Comparison of ENCODE assay signal across 1 cellular context in the genomic region with DNA sequence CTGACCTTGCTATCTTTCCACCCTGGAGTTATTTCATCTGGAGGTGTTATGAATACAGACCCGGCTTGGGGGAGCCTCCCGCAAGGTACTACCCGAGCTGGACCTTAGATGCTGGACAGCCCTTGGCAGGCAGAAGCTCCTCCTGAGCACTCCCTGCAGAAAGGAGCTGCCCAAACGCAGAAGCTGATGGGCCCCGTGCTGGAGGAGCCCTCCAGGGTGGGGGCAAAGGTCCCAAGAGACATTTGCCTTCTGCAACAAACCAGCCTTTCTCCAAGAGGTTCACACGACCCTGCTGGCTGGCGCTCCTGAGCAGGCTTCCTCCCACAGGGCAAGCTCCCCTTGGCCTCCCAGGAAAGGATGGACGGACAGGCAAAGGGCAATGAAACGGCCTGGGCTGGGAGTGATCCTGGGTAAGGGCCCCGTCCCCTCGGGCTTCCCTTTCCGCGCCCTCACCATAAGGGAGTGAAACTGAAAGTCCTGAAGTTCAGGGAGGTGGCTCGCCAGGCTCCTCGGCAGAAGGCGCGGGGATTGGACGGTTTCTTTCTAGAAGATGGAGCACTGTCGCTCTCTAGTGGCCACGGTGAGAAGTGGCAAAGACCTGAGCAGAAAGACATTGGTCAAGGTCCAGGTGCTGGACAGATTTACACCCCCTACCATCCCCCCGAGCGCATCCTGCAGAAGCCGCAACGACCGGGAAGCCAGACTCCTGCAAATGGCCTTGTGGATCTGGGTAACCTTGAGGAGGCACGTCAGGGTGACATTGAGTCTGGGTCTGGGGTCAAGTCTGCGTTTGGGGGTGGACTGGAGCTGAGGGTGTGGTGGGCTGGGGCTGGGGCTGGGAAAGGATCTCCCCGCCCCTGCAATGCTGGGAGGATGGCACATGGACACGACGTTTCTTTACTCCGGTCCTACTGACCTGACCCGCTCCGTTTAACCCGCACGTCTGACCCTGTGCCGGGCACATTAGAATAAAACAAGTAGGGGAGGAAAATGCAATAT.
TF ChIP-seq lines count a peak whose summit lies in the region.

No MANE protein-coding gene starts in this region.

TF ChIP-seq in HepG2, 621 proteins besides CTCF, POLR2A, EP300 and RAD21 (continues in another document):
- TF ChIP-seq ZNF556 (CRISPR knock-in tag; IDR thresholded peaks at IDR 0.05; ENCODE audit: borderline replicate concordance) (peak; percentile 45; the same call in 1 of the 2 replicates), PHF20 (CRISPR knock-in tag; IDR thresholded peaks at IDR 0.05) (no peak), ZNF501 (CRISPR knock-in tag; IDR thresholded peaks at IDR 0.05) (peak; percentile 50; the same call in 1 of the 2 replicates), MAZ (IDR thresholded peaks at IDR 0.05; ENCODE audit: borderline replicate concordance, low read depth, low read length) (no peak), MAZ (CRISPR knock-in tag; IDR thresholded peaks at IDR 0.05; ENCODE audit: low read depth) (peak; percentile 23; the same call in 1 of the 2 replicates), NR2C2 (CRISPR knock-in tag; IDR thresholded peaks at IDR 0.05; ENCODE audit: borderline replicate concordance) (0 out of 2 replicates have a peak, but pooled peaks have one; percentile 8), REXO4 (CRISPR knock-in tag; IDR thresholded peaks at IDR 0.05; ENCODE audit: borderline replicate concordance) (no peak), SALL1 (CRISPR knock-in tag; IDR thresholded peaks at IDR 0.05) (peak; percentile 62), BHLHE40 (IDR thresholded peaks at IDR 0.05; ENCODE audit: low read length) (peak; percentile 28; the same call in 1 of the 2 replicates), ZBTB7B (CRISPR knock-in tag; IDR thresholded peaks at IDR 0.05) (0 out of 2 replicates have a peak, but pooled peaks have one; percentile 16), YEATS4 (CRISPR knock-in tag; IDR thresholded peaks at IDR 0.05; ENCODE audit: borderline replicate concordance) (no peak), IRF2 (CRISPR knock-in tag; IDR thresholded peaks at IDR 0.05) (peak; percentile 78; the same call in 1 of the 2 replicates), ZFP36 (IDR thresholded peaks at IDR 0.05; ENCODE audit: borderline replicate concordance, low read depth, low read length, partially characterized antibody) (no peak), HDAC1 (CRISPR knock-in tag; IDR thresholded peaks at IDR 0.05) (peak; percentile 54; the same call in 1 of the 2 replicates), SMC3 (IDR thresholded peaks at IDR 0.05; ENCODE audit: low read length) (peak; percentile 97), PAX8 (CRISPR knock-in tag; IDR thresholded peaks at IDR 0.05; ENCODE audit: borderline replicate concordance) (0 out of 2 replicates have a peak, but pooled peaks have one; percentile 17), STAG1 (CRISPR knock-in tag; IDR thresholded peaks at IDR 0.05) (peak; percentile 99), RXRA (CRISPR knock-in tag; IDR thresholded peaks at IDR 0.05) (0 out of 2 replicates have a peak, but pooled peaks have one; percentile 20), ZNF547 (CRISPR knock-in tag; IDR thresholded peaks at IDR 0.05) (0 out of 2 replicates have a peak, but pooled peaks have one; percentile 47), CEBPG (CRISPR knock-in tag; IDR thresholded peaks at IDR 0.05) (0 out of 2 replicates have a peak, but pooled peaks have one; percentile 27), ZNF343 (CRISPR knock-in tag; IDR thresholded peaks at IDR 0.05) (0 out of 2 replicates have a peak, but pooled peaks have one; percentile 15), ZNF431 (CRISPR knock-in tag; IDR thresholded peaks at IDR 0.05; ENCODE audit: borderline replicate concordance, low read depth) (no peak), ZNF543 (CRISPR knock-in tag; IDR thresholded peaks at IDR 0.05) (0 out of 2 replicates have a peak, but pooled peaks have one; percentile 41), ZNF546 (CRISPR knock-in tag; conservative IDR thresholded peaks at IDR 0.05) (0 out of 2 replicates have a peak, but pooled peaks have one; percentile 43), ZFP36L1 (CRISPR knock-in tag; IDR thresholded peaks at IDR 0.05) (no peak), ZNF709 (CRISPR knock-in tag; IDR thresholded peaks at IDR 0.05) (0 out of 2 replicates have a peak, but pooled peaks have one; percentile 59), ZNF331 (CRISPR knock-in tag; IDR thresholded peaks at IDR 0.05) (no peak), KDM5B (CRISPR knock-in tag; IDR thresholded peaks at IDR 0.05; ENCODE audit: borderline replicate concordance) (peak; percentile 83; the same call in 1 of the 2 replicates), KDM3A (CRISPR knock-in tag; IDR thresholded peaks at IDR 0.05; ENCODE audit: low read depth) (0 out of 2 replicates have a peak, but pooled peaks have one; percentile 67), HNF4A (CRISPR knock-in tag; IDR thresholded peaks at IDR 0.05) (peak; percentile 70), FOXM1 (CRISPR knock-in tag; IDR thresholded peaks at IDR 0.05) (no peak)
- TF ChIP-seq, protein P1, sequence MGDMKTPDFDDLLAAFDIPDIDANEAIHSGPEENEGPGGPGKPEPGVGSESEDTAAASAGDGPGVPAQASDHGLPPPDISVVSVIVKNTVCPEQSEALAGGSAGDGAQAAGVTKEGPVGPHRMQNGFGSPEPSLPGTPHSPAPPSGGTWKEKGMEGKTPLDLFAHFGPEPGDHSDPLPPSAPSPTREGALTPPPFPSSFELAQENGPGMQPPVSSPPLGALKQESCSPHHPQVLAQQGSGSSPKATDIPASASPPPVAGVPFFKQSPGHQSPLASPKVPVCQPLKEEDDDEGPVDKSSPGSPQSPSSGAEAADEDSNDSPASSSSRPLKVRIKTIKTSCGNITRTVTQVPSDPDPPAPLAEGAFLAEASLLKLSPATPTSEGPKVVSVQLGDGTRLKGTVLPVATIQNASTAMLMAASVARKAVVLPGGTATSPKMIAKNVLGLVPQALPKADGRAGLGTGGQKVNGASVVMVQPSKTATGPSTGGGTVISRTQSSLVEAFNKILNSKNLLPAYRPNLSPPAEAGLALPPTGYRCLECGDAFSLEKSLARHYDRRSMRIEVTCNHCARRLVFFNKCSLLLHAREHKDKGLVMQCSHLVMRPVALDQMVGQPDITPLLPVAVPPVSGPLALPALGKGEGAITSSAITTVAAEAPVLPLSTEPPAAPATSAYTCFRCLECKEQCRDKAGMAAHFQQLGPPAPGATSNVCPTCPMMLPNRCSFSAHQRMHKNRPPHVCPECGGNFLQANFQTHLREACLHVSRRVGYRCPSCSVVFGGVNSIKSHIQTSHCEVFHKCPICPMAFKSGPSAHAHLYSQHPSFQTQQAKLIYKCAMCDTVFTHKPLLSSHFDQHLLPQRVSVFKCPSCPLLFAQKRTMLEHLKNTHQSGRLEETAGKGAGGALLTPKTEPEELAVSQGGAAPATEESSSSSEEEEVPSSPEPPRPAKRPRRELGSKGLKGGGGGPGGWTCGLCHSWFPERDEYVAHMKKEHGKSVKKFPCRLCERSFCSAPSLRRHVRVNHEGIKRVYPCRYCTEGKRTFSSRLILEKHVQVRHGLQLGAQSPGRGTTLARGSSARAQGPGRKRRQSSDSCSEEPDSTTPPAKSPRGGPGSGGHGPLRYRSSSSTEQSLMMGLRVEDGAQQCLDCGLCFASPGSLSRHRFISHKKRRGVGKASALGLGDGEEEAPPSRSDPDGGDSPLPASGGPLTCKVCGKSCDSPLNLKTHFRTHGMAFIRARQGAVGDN (CRISPR knock-in tag; IDR thresholded peaks at IDR 0.05): peak; percentile 64
- TF ChIP-seq, protein P2, sequence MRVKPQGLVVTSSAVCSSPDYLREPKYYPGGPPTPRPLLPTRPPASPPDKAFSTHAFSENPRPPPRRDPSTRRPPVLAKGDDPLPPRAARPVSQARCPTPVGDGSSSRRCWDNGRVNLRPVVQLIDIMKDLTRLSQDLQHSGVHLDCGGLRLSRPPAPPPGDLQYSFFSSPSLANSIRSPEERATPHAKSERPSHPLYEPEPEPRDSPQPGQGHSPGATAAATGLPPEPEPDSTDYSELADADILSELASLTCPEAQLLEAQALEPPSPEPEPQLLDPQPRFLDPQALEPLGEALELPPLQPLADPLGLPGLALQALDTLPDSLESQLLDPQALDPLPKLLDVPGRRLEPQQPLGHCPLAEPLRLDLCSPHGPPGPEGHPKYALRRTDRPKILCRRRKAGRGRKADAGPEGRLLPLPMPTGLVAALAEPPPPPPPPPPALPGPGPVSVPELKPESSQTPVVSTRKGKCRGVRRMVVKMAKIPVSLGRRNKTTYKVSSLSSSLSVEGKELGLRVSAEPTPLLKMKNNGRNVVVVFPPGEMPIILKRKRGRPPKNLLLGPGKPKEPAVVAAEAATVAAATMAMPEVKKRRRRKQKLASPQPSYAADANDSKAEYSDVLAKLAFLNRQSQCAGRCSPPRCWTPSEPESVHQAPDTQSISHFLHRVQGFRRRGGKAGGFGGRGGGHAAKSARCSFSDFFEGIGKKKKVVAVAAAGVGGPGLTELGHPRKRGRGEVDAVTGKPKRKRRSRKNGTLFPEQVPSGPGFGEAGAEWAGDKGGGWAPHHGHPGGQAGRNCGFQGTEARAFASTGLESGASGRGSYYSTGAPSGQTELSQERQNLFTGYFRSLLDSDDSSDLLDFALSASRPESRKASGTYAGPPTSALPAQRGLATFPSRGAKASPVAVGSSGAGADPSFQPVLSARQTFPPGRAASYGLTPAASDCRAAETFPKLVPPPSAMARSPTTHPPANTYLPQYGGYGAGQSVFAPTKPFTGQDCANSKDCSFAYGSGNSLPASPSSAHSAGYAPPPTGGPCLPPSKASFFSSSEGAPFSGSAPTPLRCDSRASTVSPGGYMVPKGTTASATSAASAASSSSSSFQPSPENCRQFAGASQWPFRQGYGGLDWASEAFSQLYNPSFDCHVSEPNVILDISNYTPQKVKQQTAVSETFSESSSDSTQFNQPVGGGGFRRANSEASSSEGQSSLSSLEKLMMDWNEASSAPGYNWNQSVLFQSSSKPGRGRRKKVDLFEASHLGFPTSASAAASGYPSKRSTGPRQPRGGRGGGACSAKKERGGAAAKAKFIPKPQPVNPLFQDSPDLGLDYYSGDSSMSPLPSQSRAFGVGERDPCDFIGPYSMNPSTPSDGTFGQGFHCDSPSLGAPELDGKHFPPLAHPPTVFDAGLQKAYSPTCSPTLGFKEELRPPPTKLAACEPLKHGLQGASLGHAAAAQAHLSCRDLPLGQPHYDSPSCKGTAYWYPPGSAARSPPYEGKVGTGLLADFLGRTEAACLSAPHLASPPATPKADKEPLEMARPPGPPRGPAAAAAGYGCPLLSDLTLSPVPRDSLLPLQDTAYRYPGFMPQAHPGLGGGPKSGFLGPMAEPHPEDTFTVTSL (CRISPR knock-in tag; IDR thresholded peaks at IDR 0.05; ENCODE audit: borderline replicate concordance): 0 out of 2 replicates have a peak, but pooled peaks have one; percentile 38
- TF ChIP-seq, protein P3, sequence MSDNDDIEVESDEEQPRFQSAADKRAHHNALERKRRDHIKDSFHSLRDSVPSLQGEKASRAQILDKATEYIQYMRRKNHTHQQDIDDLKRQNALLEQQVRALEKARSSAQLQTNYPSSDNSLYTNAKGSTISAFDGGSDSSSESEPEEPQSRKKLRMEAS (IDR thresholded peaks at IDR 0.05): 0 out of 2 replicates have a peak, but pooled peaks have one; percentile 12
- TF ChIP-seq, protein P4, sequence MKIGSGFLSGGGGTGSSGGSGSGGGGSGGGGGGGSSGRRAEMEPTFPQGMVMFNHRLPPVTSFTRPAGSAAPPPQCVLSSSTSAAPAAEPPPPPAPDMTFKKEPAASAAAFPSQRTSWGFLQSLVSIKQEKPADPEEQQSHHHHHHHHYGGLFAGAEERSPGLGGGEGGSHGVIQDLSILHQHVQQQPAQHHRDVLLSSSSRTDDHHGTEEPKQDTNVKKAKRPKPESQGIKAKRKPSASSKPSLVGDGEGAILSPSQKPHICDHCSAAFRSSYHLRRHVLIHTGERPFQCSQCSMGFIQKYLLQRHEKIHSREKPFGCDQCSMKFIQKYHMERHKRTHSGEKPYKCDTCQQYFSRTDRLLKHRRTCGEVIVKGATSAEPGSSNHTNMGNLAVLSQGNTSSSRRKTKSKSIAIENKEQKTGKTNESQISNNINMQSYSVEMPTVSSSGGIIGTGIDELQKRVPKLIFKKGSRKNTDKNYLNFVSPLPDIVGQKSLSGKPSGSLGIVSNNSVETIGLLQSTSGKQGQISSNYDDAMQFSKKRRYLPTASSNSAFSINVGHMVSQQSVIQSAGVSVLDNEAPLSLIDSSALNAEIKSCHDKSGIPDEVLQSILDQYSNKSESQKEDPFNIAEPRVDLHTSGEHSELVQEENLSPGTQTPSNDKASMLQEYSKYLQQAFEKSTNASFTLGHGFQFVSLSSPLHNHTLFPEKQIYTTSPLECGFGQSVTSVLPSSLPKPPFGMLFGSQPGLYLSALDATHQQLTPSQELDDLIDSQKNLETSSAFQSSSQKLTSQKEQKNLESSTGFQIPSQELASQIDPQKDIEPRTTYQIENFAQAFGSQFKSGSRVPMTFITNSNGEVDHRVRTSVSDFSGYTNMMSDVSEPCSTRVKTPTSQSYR (CRISPR knock-in tag; IDR thresholded peaks at IDR 0.05; ENCODE audit: borderline replicate concordance): peak; percentile 52; the same call in 1 of the 2 replicates
- TF ChIP-seq, protein P5, sequence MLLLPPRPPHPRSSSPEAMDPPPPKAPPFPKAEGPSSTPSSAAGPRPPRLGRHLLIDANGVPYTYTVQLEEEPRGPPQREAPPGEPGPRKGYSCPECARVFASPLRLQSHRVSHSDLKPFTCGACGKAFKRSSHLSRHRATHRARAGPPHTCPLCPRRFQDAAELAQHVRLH (CRISPR knock-in tag; IDR thresholded peaks at IDR 0.05; ENCODE audit: borderline replicate concordance, low read depth): 0 out of 2 replicates have a peak, but pooled peaks have one; percentile 56
- TF ChIP-seq, protein P6, sequence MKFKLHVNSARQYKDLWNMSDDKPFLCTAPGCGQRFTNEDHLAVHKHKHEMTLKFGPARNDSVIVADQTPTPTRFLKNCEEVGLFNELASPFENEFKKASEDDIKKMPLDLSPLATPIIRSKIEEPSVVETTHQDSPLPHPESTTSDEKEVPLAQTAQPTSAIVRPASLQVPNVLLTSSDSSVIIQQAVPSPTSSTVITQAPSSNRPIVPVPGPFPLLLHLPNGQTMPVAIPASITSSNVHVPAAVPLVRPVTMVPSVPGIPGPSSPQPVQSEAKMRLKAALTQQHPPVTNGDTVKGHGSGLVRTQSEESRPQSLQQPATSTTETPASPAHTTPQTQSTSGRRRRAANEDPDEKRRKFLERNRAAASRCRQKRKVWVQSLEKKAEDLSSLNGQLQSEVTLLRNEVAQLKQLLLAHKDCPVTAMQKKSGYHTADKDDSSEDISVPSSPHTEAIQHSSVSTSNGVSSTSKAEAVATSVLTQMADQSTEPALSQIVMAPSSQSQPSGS (CRISPR knock-in tag; IDR thresholded peaks at IDR 0.05): peak; percentile 51; the same call in 1 of the 2 replicates
- TF ChIP-seq, protein P7, sequence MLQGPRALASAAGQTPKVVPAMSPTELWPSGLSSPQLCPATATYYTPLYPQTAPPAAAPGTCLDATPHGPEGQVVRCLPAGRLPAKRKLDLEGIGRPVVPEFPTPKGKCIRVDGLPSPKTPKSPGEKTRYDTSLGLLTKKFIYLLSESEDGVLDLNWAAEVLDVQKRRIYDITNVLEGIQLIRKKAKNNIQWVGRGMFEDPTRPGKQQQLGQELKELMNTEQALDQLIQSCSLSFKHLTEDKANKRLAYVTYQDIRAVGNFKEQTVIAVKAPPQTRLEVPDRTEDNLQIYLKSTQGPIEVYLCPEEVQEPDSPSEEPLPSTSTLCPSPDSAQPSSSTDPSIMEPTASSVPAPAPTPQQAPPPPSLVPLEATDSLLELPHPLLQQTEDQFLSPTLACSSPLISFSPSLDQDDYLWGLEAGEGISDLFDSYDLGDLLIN (CRISPR knock-in tag; IDR thresholded peaks at IDR 0.05; ENCODE audit: borderline replicate concordance): 0 out of 2 replicates have a peak, but pooled peaks have one; percentile 44
